23 cellular contexts compared by ENCODE assay signal in genomic region chr17:47230864-47231263, GRCh38. TPM values are rescaled to one million over a fixed set of nuclear protein-coding genes. Genes with fewer than 3 reads are reported as not detected.
A peak's percentile ranks its signal among the peaks of the same experiment; 100 is the strongest.
DNase-seq lines count a peak whose midpoint lies in the region; ATAC-seq and TF ChIP-seq lines count a peak whose summit lies in the region.
"Had no signal": no experiment of that assay in that cellular context is flagged by ENCODE, and none has a peak within 500 bp of the region (broad histone marks: within the 10 kb centered on the region; RNA-seq: fewer than 3 reads in every experiment).

No MANE protein-coding gene starts in this region.

- no TSS peak for BruUV-seq in Calu3 (replicated peaks; lab: Mats Ljungman, UMichigan)

- H3K4me2 ChIP-seq in BLaER1 treated with 17β-estradiol and CSF1 and Interleukin-3, amounts not matched to agents 10 nM and 100 nM, result peak overlapping the region; percentile 83 to 98 (median 87)
- H3K4me2 ChIP-seq in Loucy (ENCODE audit: low read depth, low read length, poor library complexity, severe bottlenecking), result no peak overlapping the region
- H3K4me2 ChIP-seq in hepatocyte, result no peak overlapping the region

- peaks cover 11% of the 10 kb centered on the region for H3K4me1 Mint-ChIP-seq in activated T-helper 17 cell treated with anti-CD3 and anti-CD28 coated beads, Interleukin-2, amount 50 U/mL, for 72 hours
- H3K4me1 Mint-ChIP-seq in memory B cell (peaks cover 22% of the 10 kb centered on the region), Calu3 (ENCODE audit: low read depth, unreplicated experiment) (peaks cover 24% of the 10 kb centered on the region)

- peaks cover 22 to 32% (median 30%) of the 10 kb centered on the region in 10 experiments for H3K4me1 ChIP-seq in BLaER1 treated with 17β-estradiol and CSF1 and Interleukin-3, amounts not matched to agents 10 nM and 100 nM
- peaks cover 15% of the 10 kb centered on the region for H3K4me1 ChIP-seq in Loucy (ENCODE audit: insufficient read depth, low read length, poor library complexity, severe bottlenecking)
- H3K4me1 ChIP-seq in hepatocyte (ENCODE audit: insufficient read depth), result no peaks in the 10 kb centered on the region

- no peaks in the 10 kb centered on the region for H3K9me2 ChIP-seq in Loucy (replicated peaks; ENCODE audit: low read depth, low read length)
- no peaks in the 10 kb centered on the region for H3K9me2 ChIP-seq in hepatocyte (replicated peaks; ENCODE audit: insufficient read depth)

- H3K36me3 Mint-ChIP-seq in activated T-helper 17 cell treated with anti-CD3 and anti-CD28 coated beads, Interleukin-2, amount 50 U/mL, for 72 hours (ENCODE audit: low read depth), result no peaks in the 10 kb centered on the region
- no peaks in the 10 kb centered on the region for H3K36me3 Mint-ChIP-seq in memory B cell
- no peaks in the 10 kb centered on the region for H3K36me3 Mint-ChIP-seq in Calu3 (ENCODE audit: insufficient read depth, unreplicated experiment)

- peak overlapping the region in 4 of 11 experiments; percentile 11 to 38 (median 26); a peak in 4 of 22 replicates for H3K27ac ChIP-seq in BLaER1 treated with 17β-estradiol and CSF1 and Interleukin-3, amounts not matched to agents 10 nM and 100 nM
- H3K27ac ChIP-seq in hepatocyte, result no peak overlapping the region

- no peaks in the 10 kb centered on the region for H3K79me2 ChIP-seq in Loucy (ENCODE audit: insufficient read depth, low read length)
- H3K79me2 ChIP-seq in hepatocyte, result no peaks in the 10 kb centered on the region

- no peaks in the 10 kb centered on the region for H3F3A ChIP-seq in Loucy (ENCODE audit: low read depth)

- H2AFZ ChIP-seq in Loucy (ENCODE audit: low read length) (0 out of 2 replicates have a peak overlapping the region, but pooled peaks have one; percentile 83), hepatocyte (no peak overlapping the region)

- peak overlapping the region in 10 of 11 experiments; percentile 5 to 53 (median 30); a peak in 9 of 22 replicates for H3K9ac ChIP-seq in BLaER1 treated with 17β-estradiol and CSF1 and Interleukin-3, amounts not matched to agents 10 nM and 100 nM
- no peak overlapping the region for H3K9ac ChIP-seq in Loucy (ENCODE audit: low read depth, low read length, poor library complexity, severe bottlenecking)

- peak overlapping the region; percentile 85 for H3K27ac Mint-ChIP-seq in activated T-helper 17 cell treated with anti-CD3 and anti-CD28 coated beads, Interleukin-2, amount 50 U/mL, for 72 hours
- H3K27ac Mint-ChIP-seq in memory B cell, result peak overlapping the region; percentile 13
- no peak overlapping the region for H3K27ac Mint-ChIP-seq in Calu3 (ENCODE audit: unreplicated experiment)

- H3K27me3 ChIP-seq in BLaER1 treated with 17β-estradiol and CSF1 and Interleukin-3, amounts not matched to agents 10 nM and 100 nM, result peaks cover 0 to 15% (median 0%) of the 10 kb centered on the region in 11 experiments; a peak in 8 of 22 replicates
- no peaks in the 10 kb centered on the region for H3K27me3 ChIP-seq in Loucy (ENCODE audit: insufficient read depth, low read length, poor library complexity, severe bottlenecking)
- no peaks in the 10 kb centered on the region for H3K27me3 ChIP-seq in hepatocyte
- H3K27me3 ChIP-seq: left lung, suprapubic skin had no signal

- 83% methylated on average over 10 of the region's 10 CpGs for WGBS in hepatocyte (ENCODE audit: low lambda C conversion rate, missing lambda C conversion rate)

- peaks cover 3 to 9% (median 6%) of the 10 kb centered on the region in 11 experiments; a peak in 14 of 22 replicates for H3K9me3 ChIP-seq in BLaER1 treated with 17β-estradiol and CSF1 and Interleukin-3, amounts not matched to agents 10 nM and 100 nM (replicated peaks in 1 of 11)
- no peaks in the 10 kb centered on the region for H3K9me3 ChIP-seq in Loucy (ENCODE audit: insufficient read depth, low read depth, low read length)
- no peaks in the 10 kb centered on the region for H3K9me3 ChIP-seq in hepatocyte (ENCODE audit: low read depth)
- H3K9me3 ChIP-seq: left lung, suprapubic skin had no signal

- H3K27me3 Mint-ChIP-seq in activated T-helper 17 cell treated with anti-CD3 and anti-CD28 coated beads, Interleukin-2, amount 50 U/mL, for 72 hours, result no peaks in the 10 kb centered on the region
- no peaks in the 10 kb centered on the region for H3K27me3 Mint-ChIP-seq in memory B cell
- H3K27me3 Mint-ChIP-seq in Calu3 (ENCODE audit: unreplicated experiment), result no peaks in the 10 kb centered on the region

- H4K20me1 ChIP-seq in BLaER1 treated with 17β-estradiol and CSF1 and Interleukin-3, amounts not matched to agents 10 nM and 100 nM, result no peaks in the 10 kb centered on the region
- H4K20me1 ChIP-seq in Loucy (ENCODE audit: insufficient read depth, low read length, poor library complexity, severe bottlenecking), result no peaks in the 10 kb centered on the region
- no peaks in the 10 kb centered on the region for H4K20me1 ChIP-seq in hepatocyte (ENCODE audit: insufficient read depth, poor library complexity, severe bottlenecking)

- intact Hi-C loops in Calu3 (cut with micrococcal nuclease; ENCODE audit: unreplicated experiment), result no loop called here

- CTCF ChIA-PET in Calu3 (lab: Charles Lee), result interaction anchor here (0.6 to 2.7 kb wide), 7 partner anchors 9 to 385 kb away, joined by 3 to 34 read pairs (median 6); no protein-coding TSS in a partner anchor

- H3K9me3 Mint-ChIP-seq in activated T-helper 17 cell treated with anti-CD3 and anti-CD28 coated beads, Interleukin-2, amount 50 U/mL, for 72 hours, result no peaks in the 10 kb centered on the region
- no peaks in the 10 kb centered on the region for H3K9me3 Mint-ChIP-seq in memory B cell
- no peaks in the 10 kb centered on the region for H3K9me3 Mint-ChIP-seq in Calu3 (ENCODE audit: low read depth, unreplicated experiment)

- TF ChIP-seq CTCF in Loucy (conservative IDR thresholded peaks at IDR 0.05; ENCODE audit: low read length) (no peak), hepatocyte (IDR thresholded peaks at IDR 0.05; ENCODE audit: poor library complexity) (no peak), Calu3 (IDR thresholded peaks at IDR 0.05; ENCODE audit: unreplicated experiment) (no peak)

- no peak for ATAC-seq in activated T-helper 17 cell treated with anti-CD3 and anti-CD28 coated beads, Interleukin-2, amount 50 U/mL, for 72 hours (replicated peaks)
- ATAC-seq in memory B cell (ENCODE audit: low read depth), result peak; percentile 43

- H3K4me3 ChIP-seq in BLaER1 treated with 17β-estradiol and CSF1 and Interleukin-3, amounts not matched to agents 10 nM and 100 nM, result peak overlapping the region in 9 of 10 experiments; percentile 5 to 38 (median 21); a peak in 11 of 20 replicates
- H3K4me3 ChIP-seq in Loucy (ENCODE audit: low read length, poor library complexity, severe bottlenecking) (no peak overlapping the region), hepatocyte (no peak overlapping the region)
- H3K4me3 ChIP-seq: left lung had no signal

- DNase-seq in memory B cell (ENCODE audit: low spot score in 2 of 2), result no peak
- DNase-seq in NCI-H510A (lab: John Stamatoyannopoulos, UW), result no peak
- no peak for DNase-seq in middle frontal gyrus (ENCODE audit: extremely low spot score, low spot score)
- no peak for DNase-seq in hepatocyte (ENCODE audit: low spot score)
- no peak for DNase-seq in Calu3
- DNase-seq: activated CD4-positive, CD25-positive, alpha-beta regulatory T cell; activated effector memory CD4-positive, alpha-beta T cell treated with anti-CD3 and anti-CD28 coated beads, Interleukin-2, amount 50 U/mL, for 16 hours; anterior cingulate cortex; cerebellar nuclear complex; KBM-7; left lung; NCI-H1105; NCI-H2171; small intestine; stimulated activated CD4-positive, alpha-beta T cell treated with anti-CD3 and anti-CD28 coated beads, Interleukin-4, amount 100 ng/mL, for 4 hours; stimulated activated CD8-positive, alpha-beta memory T cell treated with anti-CD3 and anti-CD28 coated beads, Interleukin-4, amount 100 ng/mL, for 48 hours; T-helper 1 cell had no signal

- H3K36me3 ChIP-seq in BLaER1 treated with 17β-estradiol and CSF1 and Interleukin-3, amounts not matched to agents 10 nM and 100 nM, result no peaks in the 10 kb centered on the region
- no peaks in the 10 kb centered on the region for H3K36me3 ChIP-seq in Loucy (ENCODE audit: insufficient read depth, low read length)
- no peaks in the 10 kb centered on the region for H3K36me3 ChIP-seq in hepatocyte (replicated peaks; ENCODE audit: insufficient read depth, low read depth)
- H3K36me3 ChIP-seq: left lung, suprapubic skin had no signal

- peak overlapping the region; percentile 81 for H3K4me3 Mint-ChIP-seq in activated T-helper 17 cell treated with anti-CD3 and anti-CD28 coated beads, Interleukin-2, amount 50 U/mL, for 72 hours
- peak overlapping the region; percentile 83 for H3K4me3 Mint-ChIP-seq in memory B cell
- no peak overlapping the region for H3K4me3 Mint-ChIP-seq in Calu3 (ENCODE audit: low read depth, unreplicated experiment)

RNA-seq across cellular contexts. Expression of gene MYL4, which starts 21.7 kb away (rescaled TPM):
- under 1 TPM; 0.30 to 0.53 TPM for total RNA-seq in activated T-helper 17 cell treated with anti-CD3 and anti-CD28 coated beads, Interleukin-2, amount 50 U/mL, for 72 hours
- total RNA-seq in hepatocyte (4.3 and 10.2 TPM in 2 replicates), Calu3 (2022) (not detected in 2 replicates)
- 28.6 and 28.7 TPM in 2 replicates for polyA plus RNA-seq in hepatocyte
- total RNA-seq: fibroblast of villous mesenchyme, G401, suprapubic skin had no signal

RNA-seq across cellular contexts. Expression of gene ITGB3, which starts 22.8 kb away (rescaled TPM):
- under 1 TPM in 1 of 2 donors, not detected in 1; 0.11 TPM for total RNA-seq in activated T-helper 17 cell treated with anti-CD3 and anti-CD28 coated beads, Interleukin-2, amount 50 U/mL, for 72 hours
- total RNA-seq in hepatocyte, result 1.4 TPM in 2 replicates
- polyA plus RNA-seq in hepatocyte, result 0.66 and 0.95 TPM in 2 replicates
- total RNA-seq in Calu3 (2022), result 0.68 TPM in 1 of 2 replicates, not detected in the other
- total RNA-seq: G401 had no signal

RNA-seq across cellular contexts. Expression of gene CDC27, which starts 41.8 kb away (rescaled TPM):
- total RNA-seq in activated T-helper 17 cell treated with anti-CD3 and anti-CD28 coated beads, Interleukin-2, amount 50 U/mL, for 72 hours, result 100 to 1,000 TPM; 122 to 146 TPM
- 61.9 and 63.5 TPM in 2 replicates for total RNA-seq in hepatocyte
- polyA plus RNA-seq in hepatocyte, result 35.6 and 38.4 TPM in 2 replicates
- total RNA-seq in Calu3 (2022), result 132 and 133 TPM in 2 replicates

Comparison
In these comparisons a context has a peak if more than half of its experiments do, and no peak if none do; other contexts are left out.
1. H3K4me2 ChIP-seq: peak in BLaER1 treated with 17β-estradiol and CSF1 and Interleukin-3, amounts not matched to agents 10 nM and 100 nM (11 of 11); none in Loucy (single experiment) and hepatocyte (single experiment).
2. H3K4me3 ChIP-seq: peak in BLaER1 treated with 17β-estradiol and CSF1 and Interleukin-3, amounts not matched to agents 10 nM and 100 nM (9 of 10); none in Loucy (single experiment) and hepatocyte (single experiment).